In genomic region chr3:50321844-50322385, GRCh38 we compare ENCODE assay signal across 8 cellular contexts. TPM values are rescaled to one million over a fixed set of nuclear protein-coding genes. Genes with fewer than 3 reads are reported as not detected.
DNase-seq lines count a peak whose midpoint lies in the region; ATAC-seq and TF ChIP-seq lines count a peak whose summit lies in the region.

No MANE protein-coding gene starts in this region.

- ATAC-seq in HG02981 (IDR thresholded peaks at IDR 0.05; ENCODE audit: unreplicated experiment), result peak; percentile 2
- ATAC-seq in left lobe of liver, result peak; percentile 3

- peaks cover 8 to 30% of the 10 kb centered on the region in 2 donors for H3K4me1 ChIP-seq in ascending aorta
- peaks cover 8% of the 10 kb centered on the region for H3K4me1 ChIP-seq in thymus (ENCODE audit: control insufficient read depth, insufficient read depth, low read length)

- no peaks in the 10 kb centered on the region for H3K27me3 ChIP-seq in ascending aorta
- no peaks in the 10 kb centered on the region for H3K27me3 ChIP-seq in thymus (ENCODE audit: control insufficient read depth, insufficient read depth)

- TF ChIP-seq CTCF in ascending aorta (IDR thresholded peaks at IDR 0.05), result peak; percentile 26 to 63 (median 44)

- WGBS in thymus, result 33% methylated on average over 28 of the region's 28 CpGs

- H3K4me3 ChIP-seq in ascending aorta, result peak overlapping the region; percentile 66 to 81
- H3K4me3 ChIP-seq in thymus (ENCODE audit: low read length), result peak overlapping the region; percentile 75

- H3K27ac ChIP-seq in ascending aorta (peak overlapping the region; percentile 92 to 93), thymus (ENCODE audit: low read depth) (no peak overlapping the region)

- intact Hi-C loops in ascending aorta (cut with DNase I), result loop anchor here (1.0 kb wide), 1 partner anchor 23 kb away; the partner anchor contains the start of genes HYAL3 and NAA80

- DNase-seq in CMK (ENCODE audit: low read depth), result peak; percentile 89
- DNase-seq in ascending aorta (ENCODE audit: low spot score in 2 of 2), result no peak
- no peak for DNase-seq in left lobe of liver (ENCODE audit: low spot score)
- no peak for DNase-seq in SKM-1 (lab: John Stamatoyannopoulos, UW; ENCODE audit: unreplicated experiment)
- DNase-seq in germinal center (ENCODE audit: low spot score), result no peak
- no peak for DNase-seq in NCI-H774 (lab: John Stamatoyannopoulos, UW)

- H3K9me3 ChIP-seq in ascending aorta (no peaks in the 10 kb centered on the region), thymus (ENCODE audit: control insufficient read depth) (no peaks in the 10 kb centered on the region)

- H3K36me3 ChIP-seq in ascending aorta (peaks cover 0 to 27% of the 10 kb centered on the region in 2 donors), thymus (ENCODE audit: control insufficient read depth, insufficient read depth) (peaks cover 18% of the 10 kb centered on the region)

RNA-seq across cellular contexts. Expression of gene HYAL2, which starts 0.6 kb away (rescaled TPM):
- total RNA-seq in ascending aorta, result 449 TPM
- 21.6 TPM for total RNA-seq in left lobe of liver
- 32.7 TPM for polyA plus RNA-seq in thymus

RNA-seq across cellular contexts. Expression of gene TUSC2, which starts 6.1 kb away (rescaled TPM):
- total RNA-seq in ascending aorta (25.4 TPM), left lobe of liver (15.0 TPM)
- polyA plus RNA-seq in thymus, result 27.5 TPM

RNA-seq across cellular contexts. Expression of gene HYAL1, which starts 18.5 kb away (rescaled TPM):
- total RNA-seq in ascending aorta (49.5 TPM), left lobe of liver (140 TPM)
- polyA plus RNA-seq in thymus, result 1.8 TPM

RNA-seq across cellular contexts. Expression of gene RASSF1, which starts 18.7 kb away (rescaled TPM):
- total RNA-seq in ascending aorta (34.9 TPM), left lobe of liver (6.4 TPM)
- polyA plus RNA-seq in thymus, result 40.3 TPM

RNA-seq across cellular contexts. Expression of gene HYAL3, which starts 22.7 kb away (rescaled TPM):
- not detected for total RNA-seq in ascending aorta
- total RNA-seq in left lobe of liver, result 2.9 TPM
- 2.5 TPM for polyA plus RNA-seq in thymus

Comparison
In these comparisons a context has a peak if more than half of its experiments do, and no peak if none do; other contexts are left out.
1. RNA of gene HYAL2, which starts 0.6 kb away (total RNA-seq): 449 TPM in ascending aorta (single experiment); 21.6 TPM in left lobe of liver (single experiment); every median in the first group is over 10 times any median in the second.